In the genomic region with DNA sequence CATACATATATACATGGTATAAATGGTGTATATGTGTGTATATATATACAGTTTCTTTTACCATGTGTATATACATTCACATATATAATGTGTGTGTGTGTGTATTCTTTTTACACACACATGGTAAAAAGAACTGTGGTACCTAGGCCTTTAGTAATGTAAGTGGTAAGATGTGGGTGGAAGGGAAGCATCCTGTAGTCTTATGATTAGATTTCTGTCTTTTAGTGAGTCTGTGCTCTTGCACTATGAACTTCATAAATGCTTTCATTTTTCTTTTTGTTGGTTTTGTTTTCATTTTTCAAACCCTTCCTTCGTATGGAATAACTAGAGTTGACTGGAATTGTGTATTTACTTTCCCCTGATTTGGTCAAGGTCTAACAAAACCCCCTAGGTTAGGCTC, we compare ENCODE assay signal across 27 cellular contexts. TPM values are rescaled to one million over a fixed set of nuclear protein-coding genes. Genes with fewer than 3 reads are reported as not detected.
"Had no signal": no experiment of that assay in that cellular context is flagged by ENCODE, and none has a peak within 500 bp of the region (broad histone marks: within the 10 kb centered on the region; RNA-seq: fewer than 3 reads in every experiment).

No MANE protein-coding gene starts in this region.

- H3K36me3 Mint-ChIP-seq: naive thymus-derived CD4-positive, alpha-beta T cell; natural killer cell treated with Interleukin-12 subunit alpha and Interleukin-12 subunit beta and Interleukin-15 and Interleukin-18, amount 100 ng/mL, for 72 hours; stimulated activated naive B cell treated with anti-CD40 and anti-IgM and Interleukin-4, amounts not matched to agents 10 μg/mL and 1 μg/mL and 100 μg/mL, for 72 hours had no signal

- H3K36me3 ChIP-seq: lower lobe of right lung, ovary, right atrium auricular region, right lobe of liver, stomach, thyroid gland, transverse colon, upper lobe of left lung, vagina had no signal

- H3K27ac Mint-ChIP-seq: naive thymus-derived CD4-positive, alpha-beta T cell; natural killer cell treated with Interleukin-12 subunit alpha and Interleukin-12 subunit beta and Interleukin-15 and Interleukin-18, amount 100 ng/mL, for 72 hours; progenitor cell of endocrine pancreas; stimulated activated naive B cell treated with anti-CD40 and anti-IgM and Interleukin-4, amounts not matched to agents 10 μg/mL and 1 μg/mL and 100 μg/mL, for 72 hours had no signal

- H3K27ac ChIP-seq: lower lobe of right lung, ovary, right atrium auricular region, right lobe of liver, stomach, testis, thyroid gland, transverse colon, upper lobe of left lung, vagina had no signal

- H3K27me3 Mint-ChIP-seq: naive thymus-derived CD4-positive, alpha-beta T cell; natural killer cell treated with Interleukin-12 subunit alpha and Interleukin-12 subunit beta and Interleukin-15 and Interleukin-18, amount 100 ng/mL, for 72 hours; progenitor cell of endocrine pancreas; stimulated activated naive B cell treated with anti-CD40 and anti-IgM and Interleukin-4, amounts not matched to agents 10 μg/mL and 1 μg/mL and 100 μg/mL, for 72 hours had no signal

- H3K9me3 ChIP-seq: lower lobe of right lung, ovary, right lobe of liver, testis, thyroid gland, transverse colon, upper lobe of left lung, vagina had no signal

- DNase-seq: hippocampal formation; kidney glomerular epithelial cell; left cardiac atrium; left ventricle myocardium superior; lower lobe of right lung; mammary epithelial cell; mesenchymal stem cell; mucosa of descending colon; naive thymus-derived CD4-positive, alpha-beta T cell; ovary; right lobe of liver; stimulated activated CD4-positive, alpha-beta T cell treated with anti-CD3 and anti-CD28 coated beads, Interleukin-12 subunit alpha, Interleukin-12 subunit beta, amount 100 ng/mL, for 4 hours; stimulated activated CD4-positive, alpha-beta T cell treated with anti-CD3 and anti-CD28 coated beads, Interleukin-15, amount 100 ng/mL, for 24 hours; stimulated activated CD4-positive, alpha-beta T cell treated with anti-CD3 and anti-CD28 coated beads, Interleukin-2, amount 100 ng/mL, for 24 hours; stimulated activated CD4-positive, alpha-beta T cell treated with anti-CD3 and anti-CD28 coated beads, Interleukin-4, amount 100 ng/mL, for 1 hour; stimulated activated naive B cell treated with anti-CD40 and anti-IgM and Interleukin-4, amounts not matched to agents 10 μg/mL and 1 μg/mL and 100 μg/mL, for 72 hours; stimulated activated naive CD8-positive, alpha-beta T cell treated with anti-CD3 and anti-CD28 coated beads, Interleukin-15, Interleukin-2, amounts not matched to agents 100 U/mL and 50 U/mL, for 24 hours; stomach; testis; thyroid gland; transverse colon; upper lobe of left lung had no signal

- H3K4me3 ChIP-seq: lower lobe of right lung, mucosa of descending colon, ovary, right atrium auricular region, right lobe of liver, stomach, testis, thyroid gland, transverse colon, upper lobe of left lung, vagina had no signal

- H3K27me3 ChIP-seq: ovary, right atrium auricular region, right lobe of liver, stomach, testis, thyroid gland, transverse colon, upper lobe of left lung, vagina had no signal

- H3K9me3 Mint-ChIP-seq: stimulated activated naive B cell treated with anti-CD40 and anti-IgM and Interleukin-4, amounts not matched to agents 10 μg/mL and 1 μg/mL and 100 μg/mL, for 72 hours had no signal

- ATAC-seq: left cardiac atrium; left lobe of liver; left ventricle myocardium superior; lower lobe of right lung; mucosa of descending colon; naive thymus-derived CD4-positive, alpha-beta T cell; natural killer cell treated with Interleukin-12 subunit alpha and Interleukin-12 subunit beta and Interleukin-15 and Interleukin-18, amount 100 ng/mL, for 72 hours; right lobe of liver; stimulated activated naive B cell treated with anti-CD40 and anti-IgM and Interleukin-4, amounts not matched to agents 10 μg/mL and 1 μg/mL and 100 μg/mL, for 72 hours; stimulated activated naive CD8-positive, alpha-beta T cell treated with anti-CD3 and anti-CD28 coated beads, Interleukin-15, Interleukin-2, amounts not matched to agents 100 U/mL and 50 U/mL, for 24 hours had no signal

- H3K4me1 ChIP-seq: lower lobe of right lung, right atrium auricular region, right lobe of liver, stomach, testis, thyroid gland, transverse colon, upper lobe of left lung, vagina had no signal

- H3K4me3 Mint-ChIP-seq: naive thymus-derived CD4-positive, alpha-beta T cell; natural killer cell treated with Interleukin-12 subunit alpha and Interleukin-12 subunit beta and Interleukin-15 and Interleukin-18, amount 100 ng/mL, for 72 hours; stimulated activated naive B cell treated with anti-CD40 and anti-IgM and Interleukin-4, amounts not matched to agents 10 μg/mL and 1 μg/mL and 100 μg/mL, for 72 hours had no signal

- H3K4me1 Mint-ChIP-seq: naive thymus-derived CD4-positive, alpha-beta T cell; stimulated activated naive B cell treated with anti-CD40 and anti-IgM and Interleukin-4, amounts not matched to agents 10 μg/mL and 1 μg/mL and 100 μg/mL, for 72 hours had no signal

RNA-seq across cellular contexts. Expression of a gene that starts 12.1 kb away (rescaled TPM):
- total RNA-seq: naive thymus-derived CD4-positive, alpha-beta T cell; natural killer cell treated with Interleukin-12 subunit alpha and Interleukin-12 subunit beta and Interleukin-15 and Interleukin-18, amount 100 ng/mL, for 72 hours had no signal
